Comparison of ENCODE assay signal across 1 cellular context in genomic region chr12:27237790-27238771, GRCh38.
A peak's percentile ranks its signal among the peaks of the same experiment; 100 is the strongest.
TF ChIP-seq lines count a peak whose summit lies in the region.

No MANE protein-coding gene starts in this region.

TF ChIP-seq in GM12878, 131 proteins besides CTCF, POLR2A, EP300 and RAD21 (continued from another document):
- TF ChIP-seq, protein P1, sequence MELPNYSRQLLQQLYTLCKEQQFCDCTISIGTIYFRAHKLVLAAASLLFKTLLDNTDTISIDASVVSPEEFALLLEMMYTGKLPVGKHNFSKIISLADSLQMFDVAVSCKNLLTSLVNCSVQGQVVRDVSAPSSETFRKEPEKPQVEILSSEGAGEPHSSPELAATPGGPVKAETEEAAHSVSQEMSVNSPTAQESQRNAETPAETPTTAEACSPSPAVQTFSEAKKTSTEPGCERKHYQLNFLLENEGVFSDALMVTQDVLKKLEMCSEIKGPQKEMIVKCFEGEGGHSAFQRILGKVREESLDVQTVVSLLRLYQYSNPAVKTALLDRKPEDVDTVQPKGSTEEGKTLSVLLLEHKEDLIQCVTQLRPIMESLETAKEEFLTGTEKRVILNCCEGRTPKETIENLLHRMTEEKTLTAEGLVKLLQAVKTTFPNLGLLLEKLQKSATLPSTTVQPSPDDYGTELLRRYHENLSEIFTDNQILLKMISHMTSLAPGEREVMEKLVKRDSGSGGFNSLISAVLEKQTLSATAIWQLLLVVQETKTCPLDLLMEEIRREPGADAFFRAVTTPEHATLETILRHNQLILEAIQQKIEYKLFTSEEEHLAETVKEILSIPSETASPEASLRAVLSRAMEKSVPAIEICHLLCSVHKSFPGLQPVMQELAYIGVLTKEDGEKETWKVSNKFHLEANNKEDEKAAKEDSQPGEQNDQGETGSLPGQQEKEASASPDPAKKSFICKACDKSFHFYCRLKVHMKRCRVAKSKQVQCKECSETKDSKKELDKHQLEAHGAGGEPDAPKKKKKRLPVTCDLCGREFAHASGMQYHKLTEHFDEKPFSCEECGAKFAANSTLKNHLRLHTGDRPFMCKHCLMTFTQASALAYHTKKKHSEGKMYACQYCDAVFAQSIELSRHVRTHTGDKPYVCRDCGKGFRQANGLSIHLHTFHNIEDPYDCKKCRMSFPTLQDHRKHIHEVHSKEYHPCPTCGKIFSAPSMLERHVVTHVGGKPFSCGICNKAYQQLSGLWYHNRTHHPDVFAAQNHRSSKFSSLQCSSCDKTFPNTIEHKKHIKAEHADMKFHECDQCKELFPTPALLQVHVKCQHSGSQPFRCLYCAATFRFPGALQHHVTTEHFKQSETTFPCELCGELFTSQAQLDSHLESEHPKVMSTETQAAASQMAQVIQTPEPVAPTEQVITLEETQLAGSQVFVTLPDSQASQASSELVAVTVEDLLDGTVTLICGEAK (IDR thresholded peaks at IDR 0.05; ENCODE audit: borderline replicate concordance) = no peak; the same call in 1 of the 2 replicates
- TF ChIP-seq RBBP5 (conservative IDR thresholded peaks at IDR 0.05) (no peak), HDAC2 (IDR thresholded peaks at IDR 0.05) (no peak), SPI1 (IDR thresholded peaks at IDR 0.05; ENCODE audit: borderline replicate concordance, insufficient read depth, low read depth, low read length) (peak; percentile 41; the same call in 1 of the 2 replicates), CREB1 (IDR thresholded peaks at IDR 0.05; ENCODE audit: low read depth) (no peak; the same call in 1 of the 2 replicates), MEF2B (IDR thresholded peaks at IDR 0.05; ENCODE audit: partially characterized antibody, poor library complexity, severe bottlenecking) (no peak), TCF3 (IDR thresholded peaks at IDR 0.05; ENCODE audit: borderline replicate concordance, insufficient read depth, low read depth, low read length) (no peak), PAX8 (IDR thresholded peaks at IDR 0.05) (no peak), NR2F1 (conservative IDR thresholded peaks at IDR 0.05) (no peak), POLR2AphosphoS2 (IDR thresholded peaks at IDR 0.05; ENCODE audit: low read depth, low read length) (no peak), E2F4 (IDR thresholded peaks at IDR 0.05; ENCODE audit: low read depth, low read length) (no peak), MYB (IDR thresholded peaks at IDR 0.05; ENCODE audit: borderline replicate concordance, low read depth, low read length) (no peak), MTA2 (IDR thresholded peaks at IDR 0.05; ENCODE audit: low read depth) (peak; percentile 54; the same call in 1 of the 2 replicates), EZH2 (IDR thresholded peaks at IDR 0.05; ENCODE audit: borderline replicate concordance, control insufficient read depth, low read depth, low read length) (no peak), NFIC (IDR thresholded peaks at IDR 0.05; ENCODE audit: low read depth, low read length) (peak; percentile 81), HDAC6 (IDR thresholded peaks at IDR 0.05; ENCODE audit: unreplicated experiment) (no peak), ZNF384 (IDR thresholded peaks at IDR 0.05; ENCODE audit: borderline replicate concordance, low read depth, low read length) (no peak), YY1 (IDR thresholded peaks at IDR 0.05; ENCODE audit: low read depth, low read length) (0 out of 2 replicates have a peak, but pooled peaks have one; percentile 15)
- TF ChIP-seq, protein P2, sequence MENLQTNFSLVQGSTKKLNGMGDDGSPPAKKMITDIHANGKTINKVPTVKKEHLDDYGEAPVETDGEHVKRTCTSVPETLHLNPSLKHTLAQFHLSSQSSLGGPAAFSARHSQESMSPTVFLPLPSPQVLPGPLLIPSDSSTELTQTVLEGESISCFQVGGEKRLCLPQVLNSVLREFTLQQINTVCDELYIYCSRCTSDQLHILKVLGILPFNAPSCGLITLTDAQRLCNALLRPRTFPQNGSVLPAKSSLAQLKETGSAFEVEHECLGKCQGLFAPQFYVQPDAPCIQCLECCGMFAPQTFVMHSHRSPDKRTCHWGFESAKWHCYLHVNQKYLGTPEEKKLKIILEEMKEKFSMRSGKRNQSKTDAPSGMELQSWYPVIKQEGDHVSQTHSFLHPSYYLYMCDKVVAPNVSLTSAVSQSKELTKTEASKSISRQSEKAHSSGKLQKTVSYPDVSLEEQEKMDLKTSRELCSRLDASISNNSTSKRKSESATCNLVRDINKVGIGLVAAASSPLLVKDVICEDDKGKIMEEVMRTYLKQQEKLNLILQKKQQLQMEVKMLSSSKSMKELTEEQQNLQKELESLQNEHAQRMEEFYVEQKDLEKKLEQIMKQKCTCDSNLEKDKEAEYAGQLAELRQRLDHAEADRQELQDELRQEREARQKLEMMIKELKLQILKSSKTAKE (IDR thresholded peaks at IDR 0.05; ENCODE audit: low read depth, poor library complexity, severe bottlenecking) = peak; percentile 31
TF ChIP-seq in GM12878: peak in this region for 27.
